Comparison of ENCODE assay signal across 2 cellular contexts in genomic region chr3:194573680-194574437, GRCh38.
TF ChIP-seq lines count a peak whose summit lies in the region.

No MANE protein-coding gene starts in this region.

TF ChIP-seq in GM23338, 12 proteins besides CTCF, POLR2A, EP300 and RAD21:
- TF ChIP-seq NANOG (IDR thresholded peaks at IDR 0.05; ENCODE audit: borderline replicate concordance) (no peak), POLR2AphosphoS5 (IDR thresholded peaks at IDR 0.05; ENCODE audit: low read depth) (no peak), STAT1 (IDR thresholded peaks at IDR 0.05; ENCODE audit: unreplicated experiment) (no peak), CREB1 (CRISPR knock-in tag; IDR thresholded peaks at IDR 0.05; ENCODE audit: low read depth) (no peak), EZH2 (IDR thresholded peaks at IDR 0.05; ENCODE audit: low read depth, unreplicated experiment) (no peak), JUNB (IDR thresholded peaks at IDR 0.05; ENCODE audit: unreplicated experiment) (no peak)

TF ChIP-seq in H1, 55 proteins besides CTCF, POLR2A, EP300 and RAD21:
- TF ChIP-seq YY1 (IDR thresholded peaks at IDR 0.05; ENCODE audit: low read depth, low read length) (no peak), MAX (IDR thresholded peaks at IDR 0.05) (0 out of 2 replicates have a peak, but pooled peaks have one; percentile 41), CREB1 (IDR thresholded peaks at IDR 0.05) (no peak)
